Comparison of ENCODE assay signal across 1 cellular context in genomic region chr20:46089076-46089337, GRCh38.
TF ChIP-seq lines count a peak whose summit lies in the region.

No MANE protein-coding gene starts in this region.

TF ChIP-seq in HepG2, 621 proteins besides CTCF, POLR2A, EP300 and RAD21 (continued from another document):
- TF ChIP-seq SNAPC4 (CRISPR knock-in tag; IDR thresholded peaks at IDR 0.05) (peak; percentile 84), ZNF484 (CRISPR knock-in tag; IDR thresholded peaks at IDR 0.05; ENCODE audit: borderline replicate concordance, low read depth) (no peak), MED8 (CRISPR knock-in tag; IDR thresholded peaks at IDR 0.05; ENCODE audit: insufficient replicate concordance) (no peak), KDM3A (CRISPR knock-in tag; IDR thresholded peaks at IDR 0.05; ENCODE audit: low read depth) (0 out of 2 replicates have a peak, but pooled peaks have one; percentile 14), KMT2B (CRISPR knock-in tag; IDR thresholded peaks at IDR 0.05) (peak; percentile 7; the same call in 1 of the 2 replicates), GABPB1 (CRISPR knock-in tag; IDR thresholded peaks at IDR 0.05) (0 out of 2 replicates have a peak, but pooled peaks have one; percentile 4), ZNF614 (CRISPR knock-in tag; IDR thresholded peaks at IDR 0.05; ENCODE audit: borderline replicate concordance) (0 out of 2 replicates have a peak, but pooled peaks have one; percentile 6), ZNF431 (CRISPR knock-in tag; IDR thresholded peaks at IDR 0.05; ENCODE audit: borderline replicate concordance, low read depth) (no peak), ZNF407 (CRISPR knock-in tag; IDR thresholded peaks at IDR 0.05; ENCODE audit: not compliant biosample characterization) (no peak), ZNF660 (CRISPR knock-in tag; IDR thresholded peaks at IDR 0.05; ENCODE audit: borderline replicate concordance, low read depth) (0 out of 2 replicates have a peak, but pooled peaks have one; percentile 29), ZNF275 (CRISPR knock-in tag; IDR thresholded peaks at IDR 0.05; ENCODE audit: borderline replicate concordance) (0 out of 2 replicates have a peak, but pooled peaks have one; percentile 8), GPN1 (CRISPR knock-in tag; IDR thresholded peaks at IDR 0.05; ENCODE audit: borderline replicate concordance) (0 out of 2 replicates have a peak, but pooled peaks have one; percentile 35), TP53 (CRISPR knock-in tag; conservative IDR thresholded peaks at IDR 0.05) (0 out of 2 replicates have a peak, but pooled peaks have one; percentile 2), ASH2L (IDR thresholded peaks at IDR 0.05; ENCODE audit: insufficient read length, low read depth, low read length) (no peak), IKZF1 (IDR thresholded peaks at IDR 0.05) (no peak), GFI1 (CRISPR knock-in tag; IDR thresholded peaks at IDR 0.05; ENCODE audit: borderline replicate concordance) (0 out of 2 replicates have a peak, but pooled peaks have one; percentile 15), ZNF251 (CRISPR knock-in tag; IDR thresholded peaks at IDR 0.05) (no peak), TBX3 (IDR thresholded peaks at IDR 0.05; ENCODE audit: borderline replicate concordance) (no peak; the same call in 1 of the 2 replicates), ZNF670 (CRISPR knock-in tag; IDR thresholded peaks at IDR 0.05; ENCODE audit: borderline replicate concordance) (peak; percentile 78; the same call in 1 of the 2 replicates), ZNF710 (CRISPR knock-in tag; IDR thresholded peaks at IDR 0.05; ENCODE audit: borderline replicate concordance) (peak; percentile 54; the same call in 1 of the 2 replicates), RXRA (CRISPR knock-in tag; IDR thresholded peaks at IDR 0.05) (0 out of 2 replicates have a peak, but pooled peaks have one; percentile 44), NFAT5 (CRISPR knock-in tag; IDR thresholded peaks at IDR 0.05) (peak; percentile 3; the same call in 1 of the 2 replicates), E2F5 (CRISPR knock-in tag; conservative IDR thresholded peaks at IDR 0.05) (no peak; the same call in 1 of the 2 replicates), RBAK (CRISPR knock-in tag; IDR thresholded peaks at IDR 0.05) (peak; percentile 22; the same call in 1 of the 2 replicates), MYNN (CRISPR knock-in tag; IDR thresholded peaks at IDR 0.05; ENCODE audit: low read depth) (peak; percentile 89), RFX5 (IDR thresholded peaks at IDR 0.05; ENCODE audit: low read depth, low read length) (no peak), CBX5 (CRISPR knock-in tag; IDR thresholded peaks at IDR 0.05; ENCODE audit: borderline replicate concordance) (peak; percentile 58; the same call in 1 of the 2 replicates), HDAC1 (CRISPR knock-in tag; IDR thresholded peaks at IDR 0.05) (peak; percentile 76)
TF ChIP-seq in HepG2: peak in this region for 49.
